Comparison of ENCODE assay signal across 8 cellular contexts in the genomic region with DNA sequence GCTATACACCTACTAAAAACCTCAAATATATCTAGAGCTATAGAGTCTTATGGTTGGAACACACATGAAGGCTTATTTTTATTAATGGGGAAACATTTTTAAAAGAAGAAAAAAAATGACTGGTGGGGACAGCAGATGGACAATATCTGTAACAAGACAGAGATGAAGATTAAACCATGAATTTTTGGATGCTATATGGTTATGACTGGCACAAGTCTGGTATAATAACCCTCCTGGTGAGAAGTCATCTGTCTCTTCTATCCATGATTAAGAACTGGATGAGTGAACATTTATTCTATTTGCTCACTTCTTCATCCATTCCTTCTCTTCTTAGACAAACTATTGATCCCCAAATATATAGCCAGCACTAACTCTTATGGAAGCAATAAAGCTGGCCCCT.
"Had no signal": no experiment of that assay in that cellular context is flagged by ENCODE, and none has a peak within 500 bp of the region (broad histone marks: within the 10 kb centered on the region; RNA-seq: fewer than 3 reads in every experiment).

No MANE protein-coding gene starts in this region.

- H3K9ac ChIP-seq: GM23248 had no signal

- H2AFZ ChIP-seq: GM23248 had no signal

- ATAC-seq: HCT116, K562 had no signal

- H3K27ac ChIP-seq: GM23248 had no signal

- H3K9me3 ChIP-seq: HAP-1 had no signal

- DNase-seq: GM23248, GOT3, H7, HFFc6, IMR-90 had no signal

- H3K36me3 ChIP-seq: HAP-1 had no signal

- H3K4me3 ChIP-seq: GM23248, HAP-1, K562 had no signal
